17 cellular contexts compared by ENCODE assay signal in genomic region chr3:129013491-129013891, GRCh38. TPM values are rescaled to one million over a fixed set of nuclear protein-coding genes. Genes with fewer than 3 reads are reported as not detected.
DNase-seq lines count a peak whose midpoint lies in the region; ATAC-seq and TF ChIP-seq lines count a peak whose summit lies in the region.
"Had no signal": no experiment of that assay in that cellular context is flagged by ENCODE, and none has a peak within 500 bp of the region (broad histone marks: within the 10 kb centered on the region; RNA-seq: fewer than 3 reads in every experiment).

No MANE protein-coding gene starts in this region.

- no peak for TF ChIP-seq CTCF in fibroblast of mammary gland (conservative IDR thresholded peaks at IDR 0.05; ENCODE audit: control insufficient read depth, insufficient read depth, low read depth, low read length)

- H3K27ac ChIP-seq in stomach smooth muscle (ENCODE audit: low read length): peak overlapping the region; percentile 37

- H3K4me3 ChIP-seq in MG63 (no peak overlapping the region), fibroblast of mammary gland (ENCODE audit: control insufficient read depth, low read depth, low read length) (no peak overlapping the region), stomach smooth muscle (ENCODE audit: low read length in 2 of 2) (no peak overlapping the region)

- H3K4me1 ChIP-seq in stomach smooth muscle (ENCODE audit: control insufficient read depth, insufficient read depth, low read length): peaks cover 19% of the 10 kb centered on the region

- no peaks in the 10 kb centered on the region for H3K9me3 ChIP-seq in MG63
- no peaks in the 10 kb centered on the region for H3K9me3 ChIP-seq in stomach smooth muscle (ENCODE audit: control insufficient read depth in 2 of 2, low read length in 2 of 2)

- H3K36me3 ChIP-seq in MG63: no peaks in the 10 kb centered on the region
- H3K36me3 ChIP-seq in stomach smooth muscle (ENCODE audit: control insufficient read depth in 2 of 2, insufficient read depth in 2 of 2, low read length in 2 of 2): peaks cover 0 to 2% of the 10 kb centered on the region in 2 donors

- no peak overlapping the region for H3K9ac ChIP-seq in stomach smooth muscle (ENCODE audit: low read length in 2 of 2)

- ATAC-seq in GM21825 (IDR thresholded peaks at IDR 0.05; ENCODE audit: unreplicated experiment) (no peak), GM19324 (IDR thresholded peaks at IDR 0.05; ENCODE audit: low FRiP score, unreplicated experiment) (no peak)
- ATAC-seq: activated CD8-positive, alpha-beta T cell treated with anti-CD3 and anti-CD28 coated beads, Interleukin-2, amount 10 ng/mL, durations not matched to agents 7 days and 5 days had no signal

- H3K27me3 ChIP-seq in MG63 (no peaks in the 10 kb centered on the region), stomach smooth muscle (ENCODE audit: control insufficient read depth in 1 of 2, insufficient read depth in 2 of 2, low read length in 2 of 2) (no peaks in the 10 kb centered on the region)

- DNase-seq in activated effector memory CD4-positive, alpha-beta T cell treated with anti-CD3 and anti-CD28 coated beads, Interleukin-2, amount 50 U/mL, for 16 hours: peak; percentile 55
- DNase-seq in activated effector memory CD4-positive, alpha-beta T cell treated with Interleukin-2 at 50 U/mL for 16 hours: no peak
- DNase-seq in MG63 (peak; percentile 50), fibroblast of mammary gland (ENCODE audit: low read depth) (peak; percentile 23), NCI-H128 (lab: John Stamatoyannopoulos, UW; ENCODE audit: unreplicated experiment) (no peak)
- DNase-seq: activated CD8-positive, alpha-beta T cell treated with anti-CD3 and anti-CD28 coated beads, Interleukin-2, amount 10 ng/mL, durations not matched to agents 7 days and 5 days; DND-41; Karpas-422; kidney glomerular epithelial cell; NCI-H2171 treated with DMSO at 0.1 percent for 48 hours; OCI-M1; T-helper 9 cell had no signal

RNA-seq across cellular contexts. Expression of gene EFCC1, which starts 12.4 kb away (rescaled TPM):
- not detected in 2 replicates for total RNA-seq in MG63 (2014; rRNA removed; shearing (Covaris generic); ENCODE audit: low replicate concordance)

RNA-seq across cellular contexts. Expression of gene CFAP92, which starts 19.6 kb away (rescaled TPM):
- not detected in 2 replicates for total RNA-seq in MG63 (2014; rRNA removed; shearing (Covaris generic); ENCODE audit: low replicate concordance)

RNA-seq across cellular contexts. Expression of gene GP9, which starts 47.1 kb away (rescaled TPM):
- not detected in 2 replicates for total RNA-seq in MG63 (2014; rRNA removed; shearing (Covaris generic); ENCODE audit: low replicate concordance)
- total RNA-seq: activated CD8-positive, alpha-beta T cell treated with anti-CD3 and anti-CD28 coated beads, Interleukin-2, amount 10 ng/mL, durations not matched to agents 7 days and 5 days; activated naive CD4-positive, alpha-beta T cell treated with anti-CD3 and anti-CD28 coated beads, Interleukin-2, amount 50 U/mL, for 72 hours; ureter had no signal

Comparison
In these comparisons a context has a peak if more than half of its experiments do, and no peak if none do; other contexts are left out.
1. DNase-seq: peak in activated effector memory CD4-positive, alpha-beta T cell treated with anti-CD3 and anti-CD28 coated beads, Interleukin-2, amount 50 U/mL, for 16 hours (single experiment), MG63 (single experiment) and fibroblast of mammary gland (single experiment); none in activated effector memory CD4-positive, alpha-beta T cell treated with Interleukin-2 at 50 U/mL for 16 hours (single experiment) and NCI-H128 (single experiment).